Comparison of ENCODE assay signal across 17 cellular contexts in genomic region chr20:1827510-1827973, GRCh38.
DNase-seq lines count a peak whose midpoint lies in the region; ATAC-seq and TF ChIP-seq lines count a peak whose summit lies in the region.
"Had no signal": no experiment of that assay in that cellular context is flagged by ENCODE, and none has a peak within 500 bp of the region (broad histone marks: within the 10 kb centered on the region; RNA-seq: fewer than 3 reads in every experiment).

No MANE protein-coding gene starts in this region.

- 0 out of 2 replicates have a peak overlapping the region, but pooled peaks have one; percentile 47 for H3K4me2 ChIP-seq in HCT116 (ENCODE audit: low read length)
- H3K4me2 ChIP-seq in hepatocyte = no peak overlapping the region
- no peak overlapping the region for H3K4me2 ChIP-seq in skeletal muscle satellite cell (ENCODE audit: low read length)

- no peaks in the 10 kb centered on the region for H3K9me2 ChIP-seq in HCT116 (ENCODE audit: insufficient read depth)
- no peaks in the 10 kb centered on the region for H3K9me2 ChIP-seq in hepatocyte (replicated peaks; ENCODE audit: insufficient read depth)

- POLR2A ChIA-PET in HCT116 (lab: Charles Lee) = no interaction called here

- H2AFZ ChIP-seq in HCT116 (ENCODE audit: low read depth, low read length, poor library complexity, severe bottlenecking) (no peak overlapping the region), hepatocyte (no peak overlapping the region)

- WGBS in hepatocyte (ENCODE audit: low lambda C conversion rate, missing lambda C conversion rate) = 89% methylated on average over 5 of the region's 5 CpGs

- H3K9ac ChIP-seq in HCT116 (ENCODE audit: low read length) (no peak overlapping the region), skeletal muscle satellite cell (ENCODE audit: low read depth, low read length) (peak overlapping the region; percentile 62)

- in situ Hi-C loops in brain microvascular endothelial cell (cut with HindIII; ENCODE audit: low pct_ligation_motif_present, low sequenced_read_pairs) = no loop called here

- no peaks in the 10 kb centered on the region for H3K9me3 ChIP-seq in HCT116 (ENCODE audit: control insufficient read depth in 1 of 2, insufficient read depth in 1 of 2, low read depth in 1 of 2, low read length in 2 of 2)
- peaks cover 5 to 10% of the 10 kb centered on the region in 2 donors for H3K9me3 ChIP-seq in breast epithelium
- H3K9me3 ChIP-seq in hepatocyte (ENCODE audit: low read depth) = no peaks in the 10 kb centered on the region
- H3K9me3 ChIP-seq in skeletal muscle satellite cell (replicated peaks; ENCODE audit: low read length) = no peaks in the 10 kb centered on the region

- H3K36me3 ChIP-seq in HCT116 (ENCODE audit: control insufficient read depth in 1 of 2, insufficient read depth in 2 of 2, low read length in 2 of 2) = no peaks in the 10 kb centered on the region
- H3K36me3 ChIP-seq in breast epithelium = no peaks in the 10 kb centered on the region
- H3K36me3 ChIP-seq in hepatocyte (replicated peaks; ENCODE audit: insufficient read depth, low read depth) = no peaks in the 10 kb centered on the region
- H3K36me3 ChIP-seq in skeletal muscle satellite cell (ENCODE audit: insufficient read depth, low read length) = no peaks in the 10 kb centered on the region
- no peaks in the 10 kb centered on the region for H3K36me3 ChIP-seq in brain microvascular endothelial cell (replicated peaks)
- H3K36me3 ChIP-seq: ascending aorta, MG63 had no signal

- H3K9me3 Mint-ChIP-seq in activated T-helper 2 cell treated with anti-CD3 and anti-CD28 coated beads, Interferon-gamma antibody, Interleukin-2, Interleukin-4, amounts not matched to agents 10 μg/mL and 5 μg/mL and 100 μg/mL, durations not matched to agents 14 hours and 24 hours and 36 hours = peaks cover 12% of the 10 kb centered on the region

- no peak for ATAC-seq in HCT116
- ATAC-seq in HG03378 (IDR thresholded peaks at IDR 0.05; ENCODE audit: unreplicated experiment) = no peak
- no peak for ATAC-seq in GM21717 (IDR thresholded peaks at IDR 0.05; ENCODE audit: unreplicated experiment)
- ATAC-seq: activated CD4-positive, alpha-beta T cell treated with anti-CD3 and anti-CD28 coated beads for 36 hours; effector memory CD8-positive, alpha-beta T cell; Panc1 had no signal

- H3K27ac ChIP-seq in HCT116 (ENCODE audit: low read depth, low read length) (no peak overlapping the region), breast epithelium (peak overlapping the region; percentile 79), hepatocyte (peak overlapping the region; percentile 86), brain microvascular endothelial cell (no peak overlapping the region)
- H3K27ac ChIP-seq: ascending aorta had no signal

- no peaks in the 10 kb centered on the region for H3K27me3 ChIP-seq in HCT116 (ENCODE audit: insufficient read depth, low read length)
- H3K27me3 ChIP-seq in breast epithelium = no peaks in the 10 kb centered on the region
- H3K27me3 ChIP-seq in hepatocyte = no peaks in the 10 kb centered on the region
- H3K27me3 ChIP-seq in skeletal muscle satellite cell (ENCODE audit: control insufficient read depth, insufficient read depth, low read length) = no peaks in the 10 kb centered on the region
- no peaks in the 10 kb centered on the region for H3K27me3 ChIP-seq in brain microvascular endothelial cell (replicated peaks)
- H3K27me3 ChIP-seq: ascending aorta, MG63 had no signal

- H3K27me3 Mint-ChIP-seq in activated T-helper 2 cell treated with anti-CD3 and anti-CD28 coated beads, Interferon-gamma antibody, Interleukin-2, Interleukin-4, amounts not matched to agents 10 μg/mL and 5 μg/mL and 100 μg/mL, durations not matched to agents 14 hours and 24 hours and 36 hours (ENCODE audit: low read depth) = no peaks in the 10 kb centered on the region
- H3K27me3 Mint-ChIP-seq: activated CD4-positive, alpha-beta T cell treated with anti-CD3 and anti-CD28 coated beads for 36 hours had no signal

- no peak overlapping the region for H3K27ac Mint-ChIP-seq in activated T-helper 2 cell treated with anti-CD3 and anti-CD28 coated beads, Interferon-gamma antibody, Interleukin-2, Interleukin-4, amounts not matched to agents 10 μg/mL and 5 μg/mL and 100 μg/mL, durations not matched to agents 14 hours and 24 hours and 36 hours
- H3K27ac Mint-ChIP-seq: activated CD4-positive, alpha-beta T cell treated with anti-CD3 and anti-CD28 coated beads for 36 hours; activated naive CD4-positive, alpha-beta T cell treated with anti-CD3 and anti-CD28 coated beads, Interleukin-2, amount 50 U/mL, for 24 hours; effector memory CD8-positive, alpha-beta T cell; T-helper 1 cell treated with Interleukin-12 subunit alpha and Interleukin-12 subunit beta and Interleukin-4 antibody, amounts not matched to agents 30 μg/mL and 1 μg/mL, for 36 hours had no signal

- TF ChIP-seq POLR2A in HCT116 (IDR thresholded peaks at IDR 0.05; ENCODE audit: borderline replicate concordance, extremely low read depth, insufficient read depth, insufficient read length) = no peak
- TF ChIP-seq POLR2A in breast epithelium (IDR thresholded peaks at IDR 0.05) = no peak

- H3K4me1 ChIP-seq in HCT116 (ENCODE audit: control insufficient read depth in 1 of 2, insufficient read depth in 2 of 2, low read length in 2 of 2) (peaks cover 9 to 36% of the 10 kb centered on the region in 2 experiments; a peak in 3 of 4 replicates), breast epithelium (no peaks in the 10 kb centered on the region), hepatocyte (ENCODE audit: insufficient read depth) (no peaks in the 10 kb centered on the region), skeletal muscle satellite cell (ENCODE audit: control insufficient read depth, insufficient read depth, low read length) (peaks cover 65% of the 10 kb centered on the region)

- H3K4me3 ChIP-seq in HCT116 (replicated peaks in 1 of 2; ENCODE audit: low read depth in 1 of 2, low read length in 2 of 2) (no peak overlapping the region), breast epithelium (no peak overlapping the region), hepatocyte (no peak overlapping the region), skeletal muscle satellite cell (ENCODE audit: low read length) (no peak overlapping the region), brain microvascular endothelial cell (ENCODE audit: low read depth, low read length) (no peak overlapping the region)
- H3K4me3 ChIP-seq: ascending aorta, MG63 had no signal

- RAD21 ChIA-PET in HCT116 (lab: Charles Lee; ENCODE audit: low non-redundant PET in 1 of 2, low total read pairs in 2 of 2, uncharacterized antibody in 2 of 2, unreplicated experiment in 2 of 2) = no interaction called here

- H3K36me3 Mint-ChIP-seq in activated T-helper 2 cell treated with anti-CD3 and anti-CD28 coated beads, Interferon-gamma antibody, Interleukin-2, Interleukin-4, amounts not matched to agents 10 μg/mL and 5 μg/mL and 100 μg/mL, durations not matched to agents 14 hours and 24 hours and 36 hours (ENCODE audit: low read depth) = no peaks in the 10 kb centered on the region

- CTCF ChIA-PET in HCT116 (lab: Charles Lee) = no interaction called here

- no TSS peak for BruUV-seq in HCT116 (replicated peaks; lab: Mats Ljungman, UMichigan)

- H4K20me1 ChIP-seq in HCT116 (ENCODE audit: insufficient read depth) = no peaks in the 10 kb centered on the region
- H4K20me1 ChIP-seq in hepatocyte (ENCODE audit: insufficient read depth, poor library complexity, severe bottlenecking) = no peaks in the 10 kb centered on the region

- no peak for TF ChIP-seq RAD21 in HCT116 (IDR thresholded peaks at IDR 0.05; ENCODE audit: low read depth)

- no peak for TF ChIP-seq CTCF in HCT116 (IDR thresholded peaks at IDR 0.05 in 2 of 3, conservative IDR thresholded peaks at IDR 0.05 in 1 of 3; ENCODE audit: borderline replicate concordance in 1 of 3, insufficient read depth in 1 of 3, low read depth in 2 of 3, low read length in 2 of 3)
- TF ChIP-seq CTCF in breast epithelium (IDR thresholded peaks at IDR 0.05) = no peak
- TF ChIP-seq CTCF in hepatocyte (IDR thresholded peaks at IDR 0.05; ENCODE audit: poor library complexity) = no peak
- TF ChIP-seq CTCF in brain microvascular endothelial cell (IDR thresholded peaks at IDR 0.05; ENCODE audit: low read depth, low read length, missing control alignments) = no peak

- no peak for DNase-seq in HCT116 (ENCODE audit: low read depth, low spot score)
- no peak for DNase-seq in breast epithelium (ENCODE audit: low spot score in 2 of 2)
- DNase-seq in hepatocyte (ENCODE audit: low spot score) = no peak
- DNase-seq in brain microvascular endothelial cell = no peak
- no peak for DNase-seq in activated T-helper 2 cell treated with anti-CD3 and anti-CD28 coated beads, Interferon-gamma antibody, Interleukin-2, Interleukin-4, amounts not matched to agents 10 μg/mL and 5 μg/mL and 100 μg/mL, durations not matched to agents 14 hours and 24 hours and 36 hours (ENCODE audit: low spot score)
- DNase-seq: activated CD4-positive, alpha-beta T cell treated with anti-CD3 and anti-CD28 coated beads for 36 hours; effector memory CD8-positive, alpha-beta T cell; MG63; NCI-H1436; NCI-H2107 had no signal

- intact Hi-C loops in HCT116 (cut with micrococcal nuclease) = no loop called here
- intact Hi-C loops in breast epithelium (cut with DNase I; ENCODE audit: low total_unique reads) = no loop called here
- intact Hi-C loops in activated T-helper 2 cell treated with anti-CD3 and anti-CD28 coated beads, Interferon-gamma antibody, Interleukin-2, Interleukin-4, amounts not matched to agents 10 μg/mL and 5 μg/mL and 100 μg/mL, durations not matched to agents 14 hours and 24 hours and 36 hours (cut with micrococcal nuclease) = no loop called here

- H3K79me2 ChIP-seq in HCT116 (ENCODE audit: insufficient read depth, low read length) (no peaks in the 10 kb centered on the region), hepatocyte (no peaks in the 10 kb centered on the region)

- no peaks in the 10 kb centered on the region for H3K4me1 Mint-ChIP-seq in activated T-helper 2 cell treated with anti-CD3 and anti-CD28 coated beads, Interferon-gamma antibody, Interleukin-2, Interleukin-4, amounts not matched to agents 10 μg/mL and 5 μg/mL and 100 μg/mL, durations not matched to agents 14 hours and 24 hours and 36 hours (ENCODE audit: low read depth)
- H3K4me1 Mint-ChIP-seq: activated naive CD4-positive, alpha-beta T cell treated with anti-CD3 and anti-CD28 coated beads, Interleukin-2, amount 50 U/mL, for 24 hours had no signal

- H3K4me3 Mint-ChIP-seq in activated T-helper 2 cell treated with anti-CD3 and anti-CD28 coated beads, Interferon-gamma antibody, Interleukin-2, Interleukin-4, amounts not matched to agents 10 μg/mL and 5 μg/mL and 100 μg/mL, durations not matched to agents 14 hours and 24 hours and 36 hours (ENCODE audit: low read depth) = no peak overlapping the region
- H3K4me3 Mint-ChIP-seq: activated CD4-positive, alpha-beta T cell treated with anti-CD3 and anti-CD28 coated beads for 36 hours; activated naive CD4-positive, alpha-beta T cell treated with anti-CD3 and anti-CD28 coated beads, Interleukin-2, amount 50 U/mL, for 24 hours; effector memory CD8-positive, alpha-beta T cell; T-helper 1 cell treated with Interleukin-12 subunit alpha and Interleukin-12 subunit beta and Interleukin-4 antibody, amounts not matched to agents 30 μg/mL and 1 μg/mL, for 36 hours had no signal

TF ChIP-seq in HCT116, 20 proteins besides CTCF, POLR2A, EP300 and RAD21 (continues in another document):
- TF ChIP-seq CBX3 (IDR thresholded peaks at IDR 0.05; ENCODE audit: low read depth) (no peak), ELF1 (IDR thresholded peaks at IDR 0.05; ENCODE audit: borderline replicate concordance, low read depth) (no peak), JUND (IDR thresholded peaks at IDR 0.05) (no peak)

Comparison
In these comparisons a context has a peak if more than half of its experiments do, and no peak if none do; other contexts are left out.
1. H3K27ac ChIP-seq: peak in breast epithelium (2 of 2) and hepatocyte (single experiment); none in HCT116 (single experiment) and brain microvascular endothelial cell (single experiment).